8 cellular contexts compared by ENCODE assay signal in the genomic region with DNA sequence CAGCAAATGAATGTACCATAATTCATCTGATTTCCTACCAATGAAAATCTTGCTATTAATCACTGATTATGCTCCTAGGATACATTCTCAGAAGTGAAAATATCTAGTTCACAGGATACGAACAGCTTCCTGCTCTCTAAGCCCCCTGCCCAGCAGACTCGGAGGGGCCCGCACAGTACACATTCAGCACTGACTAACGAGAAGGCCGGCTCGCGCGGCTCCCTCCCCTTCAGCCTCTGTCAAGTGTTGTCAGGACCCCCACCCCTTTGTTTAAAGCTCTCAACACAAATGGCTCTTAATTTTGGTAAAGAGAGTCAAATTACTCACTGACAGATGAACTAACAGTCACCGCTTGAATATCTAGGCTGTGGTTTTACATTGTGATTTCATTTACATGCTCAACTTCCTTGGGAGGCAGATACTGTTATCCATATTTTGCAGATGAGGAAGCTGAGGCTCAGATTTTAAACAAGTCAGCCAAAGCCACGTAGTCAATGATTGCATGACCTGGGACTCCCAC.
DNase-seq lines count a peak whose midpoint lies in the region; ATAC-seq and TF ChIP-seq lines count a peak whose summit lies in the region.

No MANE protein-coding gene starts in this region.

- CTCF ChIA-PET in RWPE1 (lab: Yijun Ruan, JAX): interaction anchor here (0.7 to 1.5 kb wide), 4 partner anchors 10 to 36 kb away, joined by 3 to 6 read pairs (median 4); no protein-coding TSS in a partner anchor

- no peaks in the 10 kb centered on the region for H3K27me3 Mint-ChIP-seq in T-helper 1 cell treated with Interleukin-12 subunit alpha and Interleukin-12 subunit beta and Interleukin-4 antibody, amounts not matched to agents 30 μg/mL and 1 μg/mL, for 36 hours (ENCODE audit: low read depth)
- H3K27me3 Mint-ChIP-seq in endothelial cell (ENCODE audit: unreplicated experiment): peaks cover 7% of the 10 kb centered on the region

- peaks cover 52% of the 10 kb centered on the region for H3K36me3 Mint-ChIP-seq in T-helper 1 cell treated with Interleukin-12 subunit alpha and Interleukin-12 subunit beta and Interleukin-4 antibody, amounts not matched to agents 30 μg/mL and 1 μg/mL, for 36 hours (ENCODE audit: low read depth)
- H3K36me3 Mint-ChIP-seq in endothelial cell (ENCODE audit: low read depth, unreplicated experiment): peaks cover 54% of the 10 kb centered on the region

- peaks cover 45% of the 10 kb centered on the region for H3K4me1 Mint-ChIP-seq in T-helper 1 cell treated with Interleukin-12 subunit alpha and Interleukin-12 subunit beta and Interleukin-4 antibody, amounts not matched to agents 30 μg/mL and 1 μg/mL, for 36 hours (ENCODE audit: low read depth)
- H3K4me1 Mint-ChIP-seq in endothelial cell (ENCODE audit: unreplicated experiment): peaks cover 26% of the 10 kb centered on the region

- H3K4me3 Mint-ChIP-seq in T-helper 1 cell treated with Interleukin-12 subunit alpha and Interleukin-12 subunit beta and Interleukin-4 antibody, amounts not matched to agents 30 μg/mL and 1 μg/mL, for 36 hours: peak overlapping the region; percentile 59
- no peak overlapping the region for H3K4me3 Mint-ChIP-seq in endothelial cell (ENCODE audit: unreplicated experiment)

- ATAC-seq in HG03175 (IDR thresholded peaks at IDR 0.05; ENCODE audit: unreplicated experiment) (no peak), GM21717 (IDR thresholded peaks at IDR 0.05; ENCODE audit: unreplicated experiment) (no peak)

- no peaks in the 10 kb centered on the region for H3K9me3 Mint-ChIP-seq in T-helper 1 cell treated with Interleukin-12 subunit alpha and Interleukin-12 subunit beta and Interleukin-4 antibody, amounts not matched to agents 30 μg/mL and 1 μg/mL, for 36 hours
- no peaks in the 10 kb centered on the region for H3K9me3 Mint-ChIP-seq in endothelial cell (ENCODE audit: unreplicated experiment)

- H3K27ac ChIP-seq in RWPE1: peak overlapping the region; percentile 15; the same call in 1 of the 2 replicates
- peak overlapping the region in 18 of 21 experiments; percentile 2 to 87 (median 66) for H3K27ac ChIP-seq in skin epidermis

- DNase-seq in T-helper 1 cell: no peak
- DNase-seq in RWPE1 (ENCODE audit: low spot score): no peak
- no peak for DNase-seq in endothelial cell (ENCODE audit: low spot score)
- DNase-seq in hepatic stellate cell (ENCODE audit: low spot score): no peak

- H3K4me3 ChIP-seq in skin epidermis: no peak overlapping the region

- peak overlapping the region; percentile 91 for H3K27ac Mint-ChIP-seq in T-helper 1 cell treated with Interleukin-12 subunit alpha and Interleukin-12 subunit beta and Interleukin-4 antibody, amounts not matched to agents 30 μg/mL and 1 μg/mL, for 36 hours
- H3K27ac Mint-ChIP-seq in endothelial cell (ENCODE audit: unreplicated experiment): peak overlapping the region; percentile 8

- TF ChIP-seq CTCF in RWPE1 (conservative IDR thresholded peaks at IDR 0.05; ENCODE audit: low read depth): no peak
- no peak for TF ChIP-seq CTCF in endothelial cell (IDR thresholded peaks at IDR 0.05; ENCODE audit: unreplicated experiment)

- POLR2A ChIA-PET in RWPE1 (lab: Yijun Ruan, JAX; ENCODE audit: low non-redundant PET): no interaction called here
